1 cellular context compared by ENCODE assay signal in genomic region chr11:72802822-72803221, GRCh38.
TF ChIP-seq lines count a peak whose summit lies in the region.

No MANE protein-coding gene starts in this region.

TF ChIP-seq in HEK293, 187 proteins besides CTCF, POLR2A, EP300 and RAD21 (continued from another document):
- 0 out of 2 replicates have a peak, but pooled peaks have one; percentile 19 for TF ChIP-seq REST (tag by site-specific recombination; IDR thresholded peaks at IDR 0.05)
- no peak for TF ChIP-seq ZNF785 (tag by site-specific recombination; IDR thresholded peaks at IDR 0.05)
- TF ChIP-seq ZNF621 (tag by site-specific recombination; IDR thresholded peaks at IDR 0.05) = no peak
- no peak for TF ChIP-seq ZNF398 (tag by site-specific recombination; IDR thresholded peaks at IDR 0.05)
- TF ChIP-seq ZNF433 (tag by site-specific recombination; IDR thresholded peaks at IDR 0.05; ENCODE audit: low read depth) = 0 out of 2 replicates have a peak, but pooled peaks have one; percentile 5
- TF ChIP-seq ZNF274 (IDR thresholded peaks at IDR 0.05; ENCODE audit: low read length) = no peak
- TF ChIP-seq ZNF274 (tag by site-specific recombination; IDR thresholded peaks at IDR 0.05; ENCODE audit: borderline replicate concordance) = no peak
- no peak for TF ChIP-seq ZNF558 (tag by site-specific recombination; IDR thresholded peaks at IDR 0.05)
- peak; percentile 52 for TF ChIP-seq ZBTB11 (tag by site-specific recombination; conservative IDR thresholded peaks at IDR 0.05; ENCODE audit: low read depth)
- TF ChIP-seq ZNF416 (tag by site-specific recombination; IDR thresholded peaks at IDR 0.05) = no peak
- no peak for TF ChIP-seq HOXC10 (CRISPR knock-in tag; IDR thresholded peaks at IDR 0.05)
- TF ChIP-seq ZBTB6 (tag by site-specific recombination; IDR thresholded peaks at IDR 0.05) = no peak
- no peak for TF ChIP-seq FEZF1 (tag by site-specific recombination; IDR thresholded peaks at IDR 0.05)
- no peak for TF ChIP-seq ZFHX2 (tag by site-specific recombination; conservative IDR thresholded peaks at IDR 0.05)
- TF ChIP-seq ZIC2 (tag by site-specific recombination; IDR thresholded peaks at IDR 0.05) = no peak
- no peak for TF ChIP-seq ZNF704 (tag by site-specific recombination; IDR thresholded peaks at IDR 0.05)
- no peak for TF ChIP-seq MZF1 (tag by site-specific recombination; IDR thresholded peaks at IDR 0.05; ENCODE audit: borderline replicate concordance)
- TF ChIP-seq SETDB1 (IDR thresholded peaks at IDR 0.05; ENCODE audit: insufficient read length, low read length) = no peak
- TF ChIP-seq ZFP37 (tag by site-specific recombination; IDR thresholded peaks at IDR 0.05) = no peak
- no peak for TF ChIP-seq ZNF639 (tag by site-specific recombination; IDR thresholded peaks at IDR 0.05)
- TF ChIP-seq GLI4 (tag by site-specific recombination; IDR thresholded peaks at IDR 0.05) = no peak
- no peak for TF ChIP-seq KLF16 (tag by site-specific recombination; IDR thresholded peaks at IDR 0.05)
- TF ChIP-seq ZBTB44 (tag by site-specific recombination; IDR thresholded peaks at IDR 0.05) = no peak
- no peak for TF ChIP-seq KLF8 (tag by site-specific recombination; IDR thresholded peaks at IDR 0.05)
- TF ChIP-seq ZNF121 (tag by site-specific recombination; IDR thresholded peaks at IDR 0.05) = no peak
- TF ChIP-seq ZNF623 (tag by site-specific recombination; IDR thresholded peaks at IDR 0.05) = peak; percentile 40; the same call in 1 of the 2 replicates
- TF ChIP-seq ZNF114 (tag by site-specific recombination; IDR thresholded peaks at IDR 0.05) = no peak
- TF ChIP-seq ZNF677 (tag by site-specific recombination; IDR thresholded peaks at IDR 0.05) = no peak
- no peak for TF ChIP-seq SP2 (tag by site-specific recombination; IDR thresholded peaks at IDR 0.05)
- TF ChIP-seq ZNF561 (tag by site-specific recombination; IDR thresholded peaks at IDR 0.05; ENCODE audit: borderline replicate concordance) = no peak
